ENCODE assay signal across 27 cellular contexts in the genomic region with DNA sequence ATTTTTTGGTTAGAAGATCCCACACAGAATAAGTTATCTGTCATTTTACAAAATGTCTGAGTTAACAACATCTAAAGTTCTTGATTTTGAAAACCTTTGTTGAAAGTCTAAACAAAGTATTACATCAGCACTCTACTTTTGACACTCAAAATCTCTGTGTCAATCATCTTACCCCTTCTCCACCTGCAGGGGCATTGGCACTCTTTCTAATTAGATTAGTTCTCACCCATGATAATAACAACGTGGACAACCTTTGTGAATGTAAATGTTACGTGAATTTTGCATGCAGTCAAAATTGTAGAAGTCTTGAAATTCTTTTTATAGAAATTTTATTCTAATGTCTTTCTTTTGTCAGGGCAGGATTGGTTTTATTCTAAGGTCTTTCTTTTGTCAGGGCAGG.
"Had no signal": no experiment of that assay in that cellular context is flagged by ENCODE, and none has a peak within 500 bp of the region (broad histone marks: within the 10 kb centered on the region; RNA-seq: fewer than 3 reads in every experiment).

No MANE protein-coding gene starts in this region.

- H3K9me3 ChIP-seq: stomach, suprapubic skin, testis, thoracic aorta, thyroid gland, tibial artery, tibial nerve, transverse colon, upper lobe of left lung, upper lobe of right lung, uterus, vagina had no signal

- H3K4me1 ChIP-seq: stomach, suprapubic skin, testis, thyroid gland, tibial artery, tibial nerve, transverse colon, upper lobe of left lung, upper lobe of right lung, uterus, vagina had no signal

- FAIRE-seq: urothelium cell line had no signal

- ATAC-seq: stimulated activated effector memory CD8-positive, alpha-beta T cell treated with anti-CD3 and anti-CD28 coated beads, Interleukin-12 subunit alpha, Interleukin-12 subunit beta, amount 100 ng/mL, for 72 hours; stimulated activated memory B cell treated with anti-CD40 and anti-IgM and Interleukin-4, amounts not matched to agents 10 μg/mL and 1 μg/mL and 100 μg/mL, for 72 hours; stimulated activated naive B cell treated with anti-CD40 and anti-IgM and Interleukin-4, amounts not matched to agents 10 μg/mL and 1 μg/mL and 100 μg/mL, for 72 hours; stimulated activated naive CD8-positive, alpha-beta T cell treated with anti-CD3 and anti-CD28 coated beads, Interleukin-15, amount 100 ng/mL, for 72 hours; stimulated activated naive CD8-positive, alpha-beta T cell treated with anti-CD3 and anti-CD28 coated beads, Interleukin-15, Interleukin-2, amounts not matched to agents 100 U/mL and 50 U/mL, for 24 hours; upper lobe of right lung had no signal

- H3K4me3 ChIP-seq: stomach, suprapubic skin, testis, thoracic aorta, thyroid gland, tibial artery, tibial nerve, transverse colon, upper lobe of left lung, upper lobe of right lung, uterus, vagina had no signal

- H3K36me3 ChIP-seq: stomach, suprapubic skin, thoracic aorta, thyroid gland, tibial artery, tibial nerve, transverse colon, upper lobe of left lung, upper lobe of right lung, uterus, vagina had no signal

- H3K27ac ChIP-seq: stomach, suprapubic skin, testis, thoracic aorta, thyroid gland, tibial artery, tibial nerve, transverse colon, upper lobe of left lung, upper lobe of right lung, uterus, vagina had no signal

- H3K27me3 ChIP-seq: stomach, suprapubic skin, thyroid gland, tibial artery, tibial nerve, transverse colon, upper lobe of left lung, upper lobe of right lung, uterus, vagina had no signal

- DNase-seq: stimulated activated CD4-positive, alpha-beta T cell treated with anti-CD3 and anti-CD28 coated beads, Interleukin-2, amount 100 ng/mL, for 48 hours; stimulated activated CD4-positive, alpha-beta T cell treated with anti-CD3 and anti-CD28 coated beads, Interleukin-4, amount 100 ng/mL, for 1 hour; stimulated activated CD4-positive, alpha-beta T cell treated with anti-CD3 and anti-CD28 coated beads, Interleukin-4, amount 100 ng/mL, for 24 hours; stimulated activated CD4-positive, alpha-beta T cell treated with anti-CD3 and anti-CD28 coated beads, Interleukin-4, amount 100 ng/mL, for 4 hours; stimulated activated CD8-positive, alpha-beta memory T cell treated with anti-CD3 and anti-CD28 coated beads, Interleukin-4, amount 100 ng/mL, for 48 hours; stimulated activated naive B cell treated with anti-CD40 and anti-IgM and Interleukin-4, amounts not matched to agents 10 μg/mL and 1 μg/mL and 100 μg/mL, for 72 hours; stimulated activated naive CD4-positive, alpha-beta T cell; stimulated activated naive CD4-positive, alpha-beta T cell treated with Interleukin-2 at 50 U/mL for 16 hours; stimulated activated naive CD8-positive, alpha-beta T cell treated with anti-CD3 and anti-CD28 coated beads, Interleukin-15, amount 100 ng/mL, for 72 hours; stimulated activated naive CD8-positive, alpha-beta T cell treated with anti-CD3 and anti-CD28 coated beads, Interleukin-15, Interleukin-2, amounts not matched to agents 100 U/mL and 50 U/mL, for 24 hours; stomach; substantia nigra; testis; thyroid gland; tibial artery; transverse colon; trophoblast cell; upper lobe of left lung; upper lobe of right lung; uterus had no signal
